ENCODE assay signal across 14 cellular contexts in the genomic region with DNA sequence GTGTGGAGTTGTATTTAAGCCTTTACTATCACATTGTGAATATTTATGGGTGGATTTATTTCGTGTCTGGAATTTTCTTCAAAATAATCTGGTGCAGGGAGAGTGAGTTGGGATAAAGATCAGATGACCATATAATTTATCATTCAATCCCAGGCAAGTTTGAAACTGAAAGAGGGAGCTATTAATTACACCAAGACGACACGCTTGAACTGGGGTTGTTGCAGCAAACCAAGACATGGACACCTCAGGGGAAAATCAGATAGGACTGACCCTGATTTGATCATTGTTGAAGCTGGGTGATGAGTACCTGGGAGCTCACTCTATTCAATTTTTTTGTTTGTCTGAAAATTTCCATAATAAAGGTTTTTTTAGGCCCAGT. TPM values are rescaled to one million over a fixed set of nuclear protein-coding genes. Genes with fewer than 3 reads are reported as not detected.
DNase-seq lines count a peak whose midpoint lies in the region; ATAC-seq and TF ChIP-seq lines count a peak whose summit lies in the region.
"Had no signal": no experiment of that assay in that cellular context is flagged by ENCODE, and none has a peak within 500 bp of the region (broad histone marks: within the 10 kb centered on the region; RNA-seq: fewer than 3 reads in every experiment).

No MANE protein-coding gene starts in this region.

- TF ChIP-seq POLR2A in thyroid gland (IDR thresholded peaks at IDR 0.05), result no peak

- TF ChIP-seq CTCF in HL-60 (IDR thresholded peaks at IDR 0.05; ENCODE audit: insufficient read depth, low read length) (no peak), thyroid gland (IDR thresholded peaks at IDR 0.05) (no peak)

- POLR2A ChIA-PET in naive thymus-derived CD8-positive, alpha-beta T cell (lab: Charles Lee), result interaction anchor here (0.6 to 1.7 kb wide), 5 partner anchors 9 to 90 kb away, joined by 3 to 11 read pairs (median 3); a partner anchor contains a TSS

- 94% methylated on average over 3 of the region's 3 CpGs for WGBS in thyroid gland, 2 donors

- H3K36me3 ChIP-seq in thyroid gland, result no peaks in the 10 kb centered on the region
- H3K36me3 ChIP-seq: heart right ventricle, spleen, suprapubic skin had no signal

- H3K36me3 Mint-ChIP-seq in T-helper 1 cell treated with Interleukin-12 subunit alpha and Interleukin-12 subunit beta and Interleukin-4 antibody, amounts not matched to agents 30 μg/mL and 1 μg/mL, for 36 hours (ENCODE audit: low read depth), result peaks cover 38% of the 10 kb centered on the region
- peaks cover 31% of the 10 kb centered on the region for H3K36me3 Mint-ChIP-seq in activated T-helper 2 cell treated with anti-CD3 and anti-CD28 coated beads, Interferon-gamma antibody, Interleukin-2, Interleukin-4, amounts not matched to agents 10 μg/mL and 5 μg/mL and 100 μg/mL, durations not matched to agents 14 hours and 24 hours and 36 hours (ENCODE audit: low read depth)
- H3K36me3 Mint-ChIP-seq in naive thymus-derived CD8-positive, alpha-beta T cell, result no peaks in the 10 kb centered on the region

- peak overlapping the region; percentile 55 for H3K4me3 Mint-ChIP-seq in T-helper 1 cell treated with Interleukin-12 subunit alpha and Interleukin-12 subunit beta and Interleukin-4 antibody, amounts not matched to agents 30 μg/mL and 1 μg/mL, for 36 hours
- H3K4me3 Mint-ChIP-seq in activated T-helper 2 cell treated with anti-CD3 and anti-CD28 coated beads, Interferon-gamma antibody, Interleukin-2, Interleukin-4, amounts not matched to agents 10 μg/mL and 5 μg/mL and 100 μg/mL, durations not matched to agents 14 hours and 24 hours and 36 hours (ENCODE audit: low read depth), result no peak overlapping the region
- H3K4me3 Mint-ChIP-seq in naive thymus-derived CD8-positive, alpha-beta T cell, result peak overlapping the region in 8 of 10 donors; percentile 3 to 46 (median 10)
- H3K4me3 Mint-ChIP-seq: GM23338 had no signal

- peaks cover 9 to 26% of the 10 kb centered on the region in 2 donors for H3K4me1 ChIP-seq in thyroid gland

- no peak for ATAC-seq in naive thymus-derived CD8-positive, alpha-beta T cell
- ATAC-seq in Right ventricle myocardium superior (ENCODE audit: poor library complexity) (no peak), GM21825 (IDR thresholded peaks at IDR 0.05; ENCODE audit: unreplicated experiment) (no peak)

- no peak overlapping the region for H3K4me3 ChIP-seq in HL-60 (replicated peaks; ENCODE audit: insufficient read depth, low read length)
- no peak overlapping the region for H3K4me3 ChIP-seq in thyroid gland (replicated peaks in 1 of 3)
- H3K4me3 ChIP-seq: GM23338, heart right ventricle, suprapubic skin had no signal

- H3K27me3 Mint-ChIP-seq in T-helper 1 cell treated with Interleukin-12 subunit alpha and Interleukin-12 subunit beta and Interleukin-4 antibody, amounts not matched to agents 30 μg/mL and 1 μg/mL, for 36 hours (ENCODE audit: low read depth), result no peaks in the 10 kb centered on the region
- no peaks in the 10 kb centered on the region for H3K27me3 Mint-ChIP-seq in activated T-helper 2 cell treated with anti-CD3 and anti-CD28 coated beads, Interferon-gamma antibody, Interleukin-2, Interleukin-4, amounts not matched to agents 10 μg/mL and 5 μg/mL and 100 μg/mL, durations not matched to agents 14 hours and 24 hours and 36 hours (ENCODE audit: low read depth)
- H3K27me3 Mint-ChIP-seq in naive thymus-derived CD8-positive, alpha-beta T cell, result peaks cover 0 to 3% (median 0%) of the 10 kb centered on the region in 5 donors

- peak overlapping the region; percentile 70 for H3K27ac Mint-ChIP-seq in T-helper 1 cell treated with Interleukin-12 subunit alpha and Interleukin-12 subunit beta and Interleukin-4 antibody, amounts not matched to agents 30 μg/mL and 1 μg/mL, for 36 hours
- H3K27ac Mint-ChIP-seq in activated T-helper 2 cell treated with anti-CD3 and anti-CD28 coated beads, Interferon-gamma antibody, Interleukin-2, Interleukin-4, amounts not matched to agents 10 μg/mL and 5 μg/mL and 100 μg/mL, durations not matched to agents 14 hours and 24 hours and 36 hours, result peak overlapping the region; percentile 68
- H3K27ac Mint-ChIP-seq in naive thymus-derived CD8-positive, alpha-beta T cell, result peak overlapping the region in 7 of 10 donors; percentile 12 to 83 (median 46)
- H3K27ac Mint-ChIP-seq: GM23338 had no signal

- peaks cover 61% of the 10 kb centered on the region for H3K4me1 Mint-ChIP-seq in T-helper 1 cell treated with Interleukin-12 subunit alpha and Interleukin-12 subunit beta and Interleukin-4 antibody, amounts not matched to agents 30 μg/mL and 1 μg/mL, for 36 hours (ENCODE audit: low read depth)
- H3K4me1 Mint-ChIP-seq in activated T-helper 2 cell treated with anti-CD3 and anti-CD28 coated beads, Interferon-gamma antibody, Interleukin-2, Interleukin-4, amounts not matched to agents 10 μg/mL and 5 μg/mL and 100 μg/mL, durations not matched to agents 14 hours and 24 hours and 36 hours (ENCODE audit: low read depth), result peaks cover 58% of the 10 kb centered on the region
- H3K4me1 Mint-ChIP-seq in naive thymus-derived CD8-positive, alpha-beta T cell, result peaks cover 18 to 62% (median 51%) of the 10 kb centered on the region in 4 donors

- no peak for DNase-seq in T-helper 1 cell
- no peak for DNase-seq in HL-60 (ENCODE audit: low read depth in 1 of 2, low spot score in 1 of 2)
- DNase-seq in activated T-helper 2 cell treated with anti-CD3 and anti-CD28 coated beads, Interferon-gamma antibody, Interleukin-2, Interleukin-4, amounts not matched to agents 10 μg/mL and 5 μg/mL and 100 μg/mL, durations not matched to agents 14 hours and 24 hours and 36 hours (ENCODE audit: low spot score), result no peak
- DNase-seq in naive thymus-derived CD8-positive, alpha-beta T cell, result no peak
- DNase-seq in Right ventricle myocardium superior, result no peak
- no peak for DNase-seq in thyroid gland
- DNase-seq: heart right ventricle, NCI-H1417 treated with DMSO at 0.1 percent for 48 hours had no signal

- H3K9me3 Mint-ChIP-seq in T-helper 1 cell treated with Interleukin-12 subunit alpha and Interleukin-12 subunit beta and Interleukin-4 antibody, amounts not matched to agents 30 μg/mL and 1 μg/mL, for 36 hours, result peaks cover 9% of the 10 kb centered on the region
- H3K9me3 Mint-ChIP-seq in activated T-helper 2 cell treated with anti-CD3 and anti-CD28 coated beads, Interferon-gamma antibody, Interleukin-2, Interleukin-4, amounts not matched to agents 10 μg/mL and 5 μg/mL and 100 μg/mL, durations not matched to agents 14 hours and 24 hours and 36 hours, result peaks cover 6% of the 10 kb centered on the region
- H3K9me3 Mint-ChIP-seq in naive thymus-derived CD8-positive, alpha-beta T cell, result no peaks in the 10 kb centered on the region
- H3K9me3 Mint-ChIP-seq: GM23338 had no signal

- H3K9me3 ChIP-seq in thyroid gland, result no peaks in the 10 kb centered on the region
- H3K9me3 ChIP-seq: spleen, suprapubic skin had no signal

- H3K27me3 ChIP-seq in HL-60 (ENCODE audit: insufficient read depth, poor library complexity, severe bottlenecking), result no peaks in the 10 kb centered on the region
- H3K27me3 ChIP-seq in thyroid gland, result no peaks in the 10 kb centered on the region
- H3K27me3 ChIP-seq: heart right ventricle, suprapubic skin had no signal

- H3K27ac ChIP-seq in HL-60 (replicated peaks) (peak overlapping the region; percentile 83), thyroid gland (no peak overlapping the region)
- H3K27ac ChIP-seq: 22Rv1, suprapubic skin had no signal

- intact Hi-C loops in activated T-helper 2 cell treated with anti-CD3 and anti-CD28 coated beads, Interferon-gamma antibody, Interleukin-2, Interleukin-4, amounts not matched to agents 10 μg/mL and 5 μg/mL and 100 μg/mL, durations not matched to agents 14 hours and 24 hours and 36 hours (cut with micrococcal nuclease), result no loop called here
- intact Hi-C loops in Right ventricle myocardium superior (cut with DNase I), result no loop called here
- intact Hi-C loops in thyroid gland (cut with DNase I), result no loop called here

RNA-seq across cellular contexts. Expression of a gene that starts 42.2 kb away (rescaled TPM):
- total RNA-seq in activated T-helper 2 cell treated with anti-CD3 and anti-CD28 coated beads, Interferon-gamma antibody, Interleukin-2, Interleukin-4, amounts not matched to agents 10 μg/mL and 5 μg/mL and 100 μg/mL, durations not matched to agents 14 hours and 24 hours and 36 hours, result 0.41 TPM in 1 of 2 replicates, not detected in the other
- total RNA-seq in naive thymus-derived CD8-positive, alpha-beta T cell, result not detected
- not detected for polyA plus RNA-seq in naive thymus-derived CD8-positive, alpha-beta T cell
- total RNA-seq in Right ventricle myocardium superior (84.7 TPM), thyroid gland (10 to 100 TPM; 10.2 to 41.3 (median 26.3) TPM)
